In the genomic region with DNA sequence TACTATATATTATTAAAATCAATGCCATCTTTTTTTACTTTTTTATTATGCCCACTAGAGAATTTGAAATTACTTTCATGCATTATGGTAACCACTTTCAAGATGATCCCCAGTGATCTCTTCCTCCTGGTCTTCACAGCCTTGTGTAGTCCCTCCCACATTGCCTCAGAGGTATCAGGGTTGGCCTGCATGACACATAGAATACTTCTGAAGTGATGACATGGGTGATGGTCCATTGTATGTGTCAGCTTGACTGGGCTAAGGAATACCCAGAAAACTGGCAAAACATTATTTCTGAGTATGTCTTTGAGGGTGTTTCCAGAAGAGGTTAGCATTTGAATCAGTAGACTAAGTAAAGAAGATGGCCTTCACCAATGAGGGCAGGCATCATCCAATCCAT, we compare ENCODE assay signal across 13 cellular contexts. TPM values are rescaled to one million over a fixed set of nuclear protein-coding genes. Genes with fewer than 3 reads are reported as not detected.
"Had no signal": no experiment of that assay in that cellular context is flagged by ENCODE, and none has a peak within 500 bp of the region (broad histone marks: within the 10 kb centered on the region; RNA-seq: fewer than 3 reads in every experiment).

No MANE protein-coding gene starts in this region.

- H3K9me3 Mint-ChIP-seq: neural crest cell had no signal

- DNase-seq: activated T-cell treated with anti-CD3 and anti-CD28 coated beads, Interleukin-2, amount 50 U/mL, for 48 hours; body of pancreas; effector memory CD4-positive, alpha-beta T cell; pancreas; SHP77 treated with DMSO at 0.1 percent for 48 hours; stimulated activated CD4-positive, alpha-beta T cell treated with anti-CD3 and anti-CD28 coated beads, Interleukin-15, amount 100 ng/mL, for 24 hours; T-helper 17 cell had no signal

- ATAC-seq: body of pancreas, pancreas, T-helper 17 cell had no signal

- H3K27ac Mint-ChIP-seq: T-helper 17 cell had no signal

- H3K4me1 Mint-ChIP-seq: neural crest cell, T-helper 17 cell had no signal

- H3K4me3 Mint-ChIP-seq: neural crest cell, T-helper 17 cell had no signal

RNA-seq across cellular contexts. Expression of a gene that starts 14.2 kb away (rescaled TPM):
- total RNA-seq: epithelial cell of proximal tubule, kidney epithelial cell, neural crest cell, renal cortical epithelial cell, subcutaneous adipose tissue, T-helper 17 cell, tibial nerve had no signal
